In the genomic region with DNA sequence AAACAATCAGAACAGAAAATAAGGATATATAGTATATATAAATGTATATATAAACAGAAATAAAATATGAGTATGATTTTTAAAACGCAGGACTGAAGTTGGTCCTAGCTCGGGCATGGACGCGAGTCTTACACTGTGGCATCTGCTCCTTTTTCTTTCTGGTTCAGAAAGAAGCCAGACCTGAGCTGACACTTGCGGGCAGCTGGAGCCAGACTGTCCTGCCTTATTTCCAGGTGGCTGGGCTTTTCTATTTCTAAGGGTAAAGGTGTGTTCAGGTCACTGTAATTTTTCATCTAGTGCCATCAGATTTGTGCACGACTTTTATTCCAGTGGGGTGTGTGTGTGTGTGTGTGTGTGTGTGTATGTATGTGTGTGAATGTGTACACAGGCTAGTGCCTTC, we compare ENCODE assay signal across 1 cellular context.
TF ChIP-seq lines count a peak whose summit lies in the region.

No MANE protein-coding gene starts in this region.

TF ChIP-seq in WTC11, 78 proteins besides CTCF, POLR2A, EP300 and RAD21 (continued from another document):
- TF ChIP-seq, protein P1, sequence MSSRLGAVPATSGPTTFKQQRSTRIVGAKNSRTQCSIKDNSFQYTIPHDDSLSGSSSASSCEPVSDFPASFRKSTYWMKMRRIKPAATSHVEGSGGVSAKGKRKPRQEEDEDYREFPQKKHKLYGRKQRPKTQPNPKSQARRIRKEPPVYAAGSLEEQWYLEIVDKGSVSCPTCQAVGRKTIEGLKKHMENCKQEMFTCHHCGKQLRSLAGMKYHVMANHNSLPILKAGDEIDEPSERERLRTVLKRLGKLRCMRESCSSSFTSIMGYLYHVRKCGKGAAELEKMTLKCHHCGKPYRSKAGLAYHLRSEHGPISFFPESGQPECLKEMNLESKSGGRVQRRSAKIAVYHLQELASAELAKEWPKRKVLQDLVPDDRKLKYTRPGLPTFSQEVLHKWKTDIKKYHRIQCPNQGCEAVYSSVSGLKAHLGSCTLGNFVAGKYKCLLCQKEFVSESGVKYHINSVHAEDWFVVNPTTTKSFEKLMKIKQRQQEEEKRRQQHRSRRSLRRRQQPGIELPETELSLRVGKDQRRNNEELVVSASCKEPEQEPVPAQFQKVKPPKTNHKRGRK (CRISPR knock-in tag; IDR thresholded peaks at IDR 0.05; ENCODE audit: borderline replicate concordance): no peak
